ENCODE assay signal across 8 cellular contexts in the genomic region with DNA sequence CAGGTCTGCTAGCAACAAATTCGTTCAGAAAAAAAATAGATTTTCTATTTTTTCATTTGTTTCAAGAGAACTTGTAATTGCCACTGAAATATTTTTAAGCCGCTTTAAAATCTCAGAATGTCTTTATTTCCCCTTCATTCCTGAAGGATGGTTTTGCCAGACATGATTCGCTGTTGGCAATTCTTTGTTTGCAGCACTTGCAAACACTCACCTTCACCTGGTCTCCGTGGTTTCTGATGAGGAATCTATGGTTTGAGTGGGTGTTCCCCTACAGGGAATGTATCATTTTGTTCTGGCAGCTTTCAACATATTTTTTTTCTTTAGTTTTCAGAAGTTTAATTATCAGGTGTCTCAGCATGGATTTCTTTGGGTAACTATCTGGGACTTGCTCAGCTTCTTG.
"Had no signal": no experiment of that assay in that cellular context is flagged by ENCODE, and none has a peak within 500 bp of the region (broad histone marks: within the 10 kb centered on the region; RNA-seq: fewer than 3 reads in every experiment).

No MANE protein-coding gene starts in this region.

- ATAC-seq: HCT116, HepG2 had no signal

- H2AFZ ChIP-seq: GM23248 had no signal

- H3K9ac ChIP-seq: GM23248 had no signal

- H3K9me3 ChIP-seq: HAP-1 had no signal

- FAIRE-seq: HepG2 had no signal

- H3K36me3 ChIP-seq: HAP-1 had no signal

- H3K4me1 ChIP-seq: HAP-1 had no signal

- DNase-seq: GM23248, GOT3, H7, HFFc6 had no signal

- H3K27ac ChIP-seq: GM23248, HL-60 had no signal

- H3K4me3 ChIP-seq: GM23248, HAP-1 had no signal
